Comparison of ENCODE assay signal across 8 cellular contexts in genomic region chr13:27622102-27622820, GRCh38. TPM values are rescaled to one million over a fixed set of nuclear protein-coding genes. Genes with fewer than 3 reads are reported as not detected.
DNase-seq lines count a peak whose midpoint lies in the region; ATAC-seq and TF ChIP-seq lines count a peak whose summit lies in the region.

No MANE protein-coding gene starts in this region.

- H3K27ac ChIP-seq in colonic mucosa: peak overlapping the region; percentile 96
- H3K27ac ChIP-seq in muscle layer of colon (ENCODE audit: low read depth, low read length): peak overlapping the region; percentile 95

- H3K4me1 Mint-ChIP-seq in activated naive CD4-positive, alpha-beta T cell treated with anti-CD3 and anti-CD28 coated beads, Interleukin-2, amount 50 U/mL, for 24 hours: peaks cover 76% of the 10 kb centered on the region

- H3K4me1 ChIP-seq in colonic mucosa: peaks cover 13% of the 10 kb centered on the region
- H3K4me1 ChIP-seq in muscle layer of colon (ENCODE audit: insufficient read depth, low read length): peaks cover 34% of the 10 kb centered on the region

- ATAC-seq in HG02840 (IDR thresholded peaks at IDR 0.05; ENCODE audit: low FRiP score, unreplicated experiment) (no peak), HG03521 (IDR thresholded peaks at IDR 0.05; ENCODE audit: unreplicated experiment) (no peak)

- intact Hi-C loops in colonic mucosa (cut with DNase I): loop anchor here (10.0 kb wide), 1 partner anchor 197 kb away; the partner anchor contains the start of gene GTF3A

- peaks cover 27% of the 10 kb centered on the region for H3K36me3 Mint-ChIP-seq in activated naive CD4-positive, alpha-beta T cell treated with anti-CD3 and anti-CD28 coated beads, Interleukin-2, amount 50 U/mL, for 24 hours

- peaks cover 5% of the 10 kb centered on the region for H3K9me3 Mint-ChIP-seq in activated naive CD4-positive, alpha-beta T cell treated with anti-CD3 and anti-CD28 coated beads, Interleukin-2, amount 50 U/mL, for 24 hours

- no peak for TF ChIP-seq CTCF in colonic mucosa (IDR thresholded peaks at IDR 0.05)

- no peaks in the 10 kb centered on the region for H3K9me3 ChIP-seq in colonic mucosa
- no peaks in the 10 kb centered on the region for H3K9me3 ChIP-seq in muscle layer of colon (ENCODE audit: low read length)

- no peak for DNase-seq in activated naive CD4-positive, alpha-beta T cell treated with Interleukin-2 at 50 U/mL for 16 hours
- DNase-seq in NCI-H69 (lab: John Stamatoyannopoulos, UW): peak; percentile 47
- no peak for DNase-seq in colonic mucosa
- DNase-seq in hepatic stellate cell (ENCODE audit: low spot score): no peak

- H3K36me3 ChIP-seq in colonic mucosa: no peaks in the 10 kb centered on the region
- H3K36me3 ChIP-seq in muscle layer of colon (ENCODE audit: insufficient read depth, low read length): peaks cover 12% of the 10 kb centered on the region

- H3K9ac ChIP-seq in colonic mucosa (ENCODE audit: low read depth in 2 of 2, low read length in 2 of 2) (peak overlapping the region; percentile 93 to 94), muscle layer of colon (ENCODE audit: low read length) (peak overlapping the region; percentile 80)

- H3K4me3 Mint-ChIP-seq in activated naive CD4-positive, alpha-beta T cell treated with anti-CD3 and anti-CD28 coated beads, Interleukin-2, amount 50 U/mL, for 24 hours: peak overlapping the region; percentile 97

- peak overlapping the region; percentile 65 for H3K4me3 ChIP-seq in colonic mucosa
- H3K4me3 ChIP-seq in muscle layer of colon (ENCODE audit: low read depth in 1 of 2, low read length in 2 of 2): peak overlapping the region; percentile 78 to 83

- no peaks in the 10 kb centered on the region for H3K27me3 ChIP-seq in colonic mucosa
- H3K27me3 ChIP-seq in muscle layer of colon (ENCODE audit: control insufficient read depth in 1 of 2, insufficient read depth in 2 of 2, low read length in 2 of 2): no peaks in the 10 kb centered on the region

- H3K27me3 Mint-ChIP-seq in activated naive CD4-positive, alpha-beta T cell treated with anti-CD3 and anti-CD28 coated beads, Interleukin-2, amount 50 U/mL, for 24 hours: no peaks in the 10 kb centered on the region

- peak overlapping the region; percentile 91 for H3K27ac Mint-ChIP-seq in activated naive CD4-positive, alpha-beta T cell treated with anti-CD3 and anti-CD28 coated beads, Interleukin-2, amount 50 U/mL, for 24 hours

RNA-seq across cellular contexts. Expression of gene POLR1D, which starts 0.6 kb away (rescaled TPM):
- total RNA-seq in colonic mucosa: 100 to 1,000 TPM; 123 to 124 TPM

RNA-seq across cellular contexts. Expression of gene LNX2, which starts 1.9 kb away (rescaled TPM):
- 10 to 100 TPM; 22.4 to 30.3 TPM for total RNA-seq in colonic mucosa
